Comparison of ENCODE assay signal across 11 cellular contexts in the genomic region with DNA sequence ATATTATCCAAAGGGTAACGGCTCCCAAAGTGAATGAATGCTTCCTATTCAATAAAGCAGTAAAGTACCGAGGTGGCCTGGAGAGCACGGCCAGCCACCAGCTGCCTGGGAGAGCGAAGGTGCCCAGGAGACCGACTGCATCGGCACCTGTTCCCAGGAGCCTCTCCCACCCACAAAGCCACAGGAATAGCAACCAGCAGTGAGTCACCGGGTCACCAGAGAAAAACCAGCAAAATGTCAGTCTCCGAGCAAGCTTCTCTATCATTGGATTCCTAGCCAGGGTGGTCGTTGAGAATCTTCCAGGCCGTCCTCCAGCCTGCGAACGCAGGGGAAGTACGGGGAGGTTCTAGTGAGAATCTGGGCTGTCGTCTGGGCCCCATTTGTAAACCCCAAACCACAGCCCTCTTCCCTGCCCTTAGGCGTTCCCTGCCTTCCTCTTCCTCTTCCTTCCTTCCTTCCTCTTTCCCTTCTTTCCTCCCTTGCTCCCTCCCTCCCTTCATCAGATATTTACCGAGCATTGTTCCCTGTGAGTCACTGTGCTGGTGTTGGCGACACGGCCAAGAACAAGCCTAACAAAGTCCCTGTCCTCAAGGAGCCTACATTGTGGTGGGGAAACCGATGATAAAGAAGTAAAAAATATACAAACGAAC.
DNase-seq lines count a peak whose midpoint lies in the region; ATAC-seq and TF ChIP-seq lines count a peak whose summit lies in the region.
"Had no signal": no experiment of that assay in that cellular context is flagged by ENCODE, and none has a peak within 500 bp of the region (broad histone marks: within the 10 kb centered on the region; RNA-seq: fewer than 3 reads in every experiment).

No MANE protein-coding gene starts in this region.

- peaks cover 0 to 7% (median 2%) of the 10 kb centered on the region in 11 donors for H3K9me3 Mint-ChIP-seq in naive thymus-derived CD4-positive, alpha-beta T cell

- peak overlapping the region; percentile 50 for H3K27ac ChIP-seq in psoas muscle
- no peak overlapping the region for H3K27ac ChIP-seq in naive thymus-derived CD4-positive, alpha-beta T cell (ENCODE audit: low read depth, low read length)

- CTCF ChIA-PET in naive thymus-derived CD4-positive, alpha-beta T cell (lab: Charles Lee): no interaction called here

- H3K9me3 ChIP-seq in psoas muscle: no peaks in the 10 kb centered on the region
- H3K9me3 ChIP-seq in naive thymus-derived CD4-positive, alpha-beta T cell (ENCODE audit: control insufficient read depth in 2 of 3, low read length in 3 of 3): no peaks in the 10 kb centered on the region

- no peak overlapping the region for H3K4me3 Mint-ChIP-seq in naive thymus-derived CD4-positive, alpha-beta T cell

- intact Hi-C loops in psoas muscle (cut with DNase I): no loop called here
- intact Hi-C loops in naive thymus-derived CD4-positive, alpha-beta T cell (cut with micrococcal nuclease): no loop called here

- H3K27me3 ChIP-seq in psoas muscle (ENCODE audit: insufficient read depth in 3 of 3, low read length in 2 of 3): no peaks in the 10 kb centered on the region
- no peaks in the 10 kb centered on the region for H3K27me3 ChIP-seq in naive thymus-derived CD4-positive, alpha-beta T cell (ENCODE audit: control insufficient read depth in 2 of 2, insufficient read depth in 2 of 2, low read length in 2 of 2)

- peaks cover 12% of the 10 kb centered on the region for H3K4me1 ChIP-seq in psoas muscle
- H3K4me1 ChIP-seq in naive thymus-derived CD4-positive, alpha-beta T cell (ENCODE audit: control insufficient read depth in 2 of 2, insufficient read depth in 2 of 2, low read length in 2 of 2): no peaks in the 10 kb centered on the region

- DNase-seq in NOMO-1 treated with DMSO at 0.1 percent for 48 hours (lab: John Stamatoyannopoulos, UW; ENCODE audit: unreplicated experiment): peak; percentile 37
- peak; percentile 27 for DNase-seq in dermis blood vessel endothelial cell
- DNase-seq in psoas muscle: no peak
- DNase-seq in GM10266 (ENCODE audit: extremely low spot score): no peak
- DNase-seq in naive thymus-derived CD4-positive, alpha-beta T cell: no peak
- DNase-seq: activated CD4-positive, alpha-beta T cell treated with anti-CD3 and anti-CD28 coated beads for 1 hour; amniotic stem cell; NCI-H446 treated with DMSO at 0.1 percent for 48 hours had no signal

- 72 to 75% (median 73%) methylated on average over 20 of the region's 20 CpGs for WGBS in psoas muscle, 3 donors

- H3K27me3 Mint-ChIP-seq in naive thymus-derived CD4-positive, alpha-beta T cell: no peaks in the 10 kb centered on the region

- H3K4me3 ChIP-seq in psoas muscle: no peak overlapping the region
- no peak overlapping the region for H3K4me3 ChIP-seq in naive thymus-derived CD4-positive, alpha-beta T cell (ENCODE audit: low read length)

- no peaks in the 10 kb centered on the region for H3K36me3 ChIP-seq in psoas muscle (ENCODE audit: insufficient read depth in 1 of 2, low read depth in 1 of 2)
- H3K36me3 ChIP-seq in naive thymus-derived CD4-positive, alpha-beta T cell (ENCODE audit: control insufficient read depth in 2 of 3, insufficient read depth in 3 of 3, low read length in 3 of 3): no peaks in the 10 kb centered on the region

- peaks cover 0 to 32% (median 24%) of the 10 kb centered on the region in 5 donors for H3K36me3 Mint-ChIP-seq in naive thymus-derived CD4-positive, alpha-beta T cell

- POLR2A ChIA-PET in naive thymus-derived CD4-positive, alpha-beta T cell (lab: Charles Lee): no interaction called here

- H3K4me1 Mint-ChIP-seq in naive thymus-derived CD4-positive, alpha-beta T cell: peaks cover 0 to 21% (median 6%) of the 10 kb centered on the region in 7 donors

- peak; percentile 19 for ATAC-seq in GM21723 (IDR thresholded peaks at IDR 0.05; ENCODE audit: unreplicated experiment)
- peak; percentile 44 to 87 (median 56) for ATAC-seq in psoas muscle
- no peak for ATAC-seq in GM18873 (IDR thresholded peaks at IDR 0.05; ENCODE audit: low FRiP score, unreplicated experiment)
- ATAC-seq in GM21737 (IDR thresholded peaks at IDR 0.05; ENCODE audit: unreplicated experiment): no peak
- ATAC-seq in naive thymus-derived CD4-positive, alpha-beta T cell: no peak

- H3K27ac Mint-ChIP-seq in naive thymus-derived CD4-positive, alpha-beta T cell: peak overlapping the region in 1 of 9 donors; percentile 34

- TF ChIP-seq CTCF in psoas muscle (IDR thresholded peaks at IDR 0.05) (no peak), GM10266 (IDR thresholded peaks at IDR 0.05; ENCODE audit: control insufficient read depth, insufficient read depth, low read depth, missing control alignments) (no peak)

Comparison
In these comparisons a context has a peak if more than half of its experiments do, and no peak if none do; other contexts are left out.
1. ATAC-seq: peak in GM21723 (single experiment) and psoas muscle (4 of 4); none in GM18873 (single experiment), GM21737 (single experiment) and naive thymus-derived CD4-positive, alpha-beta T cell (single experiment).
2. DNase-seq: peak in NOMO-1 treated with DMSO at 0.1 percent for 48 hours (single experiment) and dermis blood vessel endothelial cell (single experiment); none in psoas muscle (0 of 2), GM10266 (single experiment) and naive thymus-derived CD4-positive, alpha-beta T cell (0 of 9).